Comparison of ENCODE assay signal across 8 cellular contexts in the genomic region with DNA sequence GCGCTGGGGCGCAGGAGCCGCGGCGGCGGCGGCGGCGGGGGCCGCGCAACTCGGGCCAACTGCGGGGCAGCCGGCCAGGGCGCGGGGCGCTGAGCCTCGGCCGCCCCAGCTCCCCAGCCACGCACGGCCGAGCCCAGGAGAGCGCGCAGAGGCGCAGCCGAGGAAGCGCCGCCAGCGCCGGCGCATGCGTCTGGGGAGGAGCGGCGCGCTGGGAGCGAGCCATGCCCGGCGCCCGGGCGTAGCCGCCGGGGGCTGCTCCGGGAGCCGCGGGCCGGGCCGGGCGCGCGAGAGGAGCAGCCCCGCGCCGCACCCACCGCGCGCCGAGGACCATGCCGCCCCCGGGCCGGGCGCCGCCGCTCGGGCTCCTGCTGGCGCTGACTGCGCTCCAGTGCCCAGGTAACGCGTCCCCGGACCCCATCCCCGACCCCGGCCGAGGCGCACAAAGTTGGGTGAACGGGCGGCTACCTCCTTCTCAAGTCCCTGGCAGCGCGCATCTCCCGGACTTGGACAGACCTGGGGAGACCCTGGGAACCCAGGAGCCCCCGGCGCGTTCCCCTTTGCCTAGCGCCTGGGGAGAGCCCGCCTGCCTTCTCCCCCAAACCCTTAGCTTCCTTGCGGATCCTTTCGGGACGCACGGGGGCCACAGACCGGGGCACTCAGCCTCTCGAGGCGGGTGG. TPM values are rescaled to one million over a fixed set of nuclear protein-coding genes. Genes with fewer than 3 reads are reported as not detected.
A peak's percentile ranks its signal among the peaks of the same experiment; 100 is the strongest.
DNase-seq lines count a peak whose midpoint lies in the region; ATAC-seq and TF ChIP-seq lines count a peak whose summit lies in the region.

No MANE protein-coding gene starts in this region.

- no peaks in the 10 kb centered on the region for H3K36me3 ChIP-seq in Peyer's patch
- H3K36me3 ChIP-seq in vagina: no peaks in the 10 kb centered on the region

- no peaks in the 10 kb centered on the region for H3K9me3 Mint-ChIP-seq in stimulated activated naive CD8-positive, alpha-beta T cell treated with anti-CD3 and anti-CD28 coated beads, Interleukin-15, amount 100 ng/mL, for 72 hours
- no peaks in the 10 kb centered on the region for H3K9me3 Mint-ChIP-seq in CD4-positive, alpha-beta T cell

- H3K27me3 ChIP-seq in Peyer's patch (peaks cover 0 to 17% of the 10 kb centered on the region in 2 donors), vagina (peaks cover 14% of the 10 kb centered on the region)
- peaks cover 71% of the 10 kb centered on the region for H3K27me3 ChIP-seq in CD4-positive, alpha-beta T cell (ENCODE audit: control insufficient read depth, insufficient read depth, low read length)

- peak overlapping the region in 3 of 4 donors; percentile 29 to 47 (median 33) for H3K4me3 ChIP-seq in Peyer's patch
- peak overlapping the region; percentile 36 to 39 for H3K4me3 ChIP-seq in vagina

- H3K4me3 Mint-ChIP-seq in stimulated activated naive CD8-positive, alpha-beta T cell treated with anti-CD3 and anti-CD28 coated beads, Interleukin-15, amount 100 ng/mL, for 72 hours: peak overlapping the region; percentile 50 to 55
- no peak overlapping the region for H3K4me3 Mint-ChIP-seq in CD4-positive, alpha-beta T cell

- POLR2A ChIA-PET in CD4-positive, alpha-beta T cell (lab: Charles Lee): no interaction called here

- no peak overlapping the region for H3K27ac ChIP-seq in Peyer's patch
- H3K27ac ChIP-seq in vagina: no peak overlapping the region
- H3K27ac ChIP-seq in CD4-positive, alpha-beta T cell (ENCODE audit: low read depth, low read length): no peak overlapping the region

- peaks cover 93% of the 10 kb centered on the region for H3K27me3 Mint-ChIP-seq in stimulated activated naive CD8-positive, alpha-beta T cell treated with anti-CD3 and anti-CD28 coated beads, Interleukin-15, amount 100 ng/mL, for 72 hours
- H3K27me3 Mint-ChIP-seq in CD4-positive, alpha-beta T cell: peaks cover 76% of the 10 kb centered on the region

- no peak for DNase-seq in stimulated activated naive CD8-positive, alpha-beta T cell treated with anti-CD3 and anti-CD28 coated beads, Interleukin-15, amount 100 ng/mL, for 72 hours
- DNase-seq in stimulated activated naive CD8-positive, alpha-beta T cell treated with anti-CD3 and anti-CD28 coated beads, Interleukin-15, Interleukin-2, amounts not matched to agents 100 U/mL and 50 U/mL, for 24 hours: no peak
- DNase-seq in Peyer's patch (no peak), iPS-NIHi11 (ENCODE audit: low spot score) (peak; percentile 51), vagina (ENCODE audit: extremely low spot score in 2 of 2) (no peak), HT-29 (ENCODE audit: low spot score) (no peak)
- no peak for DNase-seq in CD4-positive, alpha-beta T cell

- H3K4me1 ChIP-seq in Peyer's patch (peaks cover 0 to 15% (median 6%) of the 10 kb centered on the region in 4 donors), vagina (peaks cover 38% of the 10 kb centered on the region)

- peak; percentile 6 for ATAC-seq in stimulated activated naive CD8-positive, alpha-beta T cell treated with anti-CD3 and anti-CD28 coated beads, Interleukin-15, amount 100 ng/mL, for 72 hours
- ATAC-seq in stimulated activated naive CD8-positive, alpha-beta T cell treated with anti-CD3 and anti-CD28 coated beads, Interleukin-15, Interleukin-2, amounts not matched to agents 100 U/mL and 50 U/mL, for 24 hours: no peak
- no peak for ATAC-seq in activated CD4-positive, CD25-positive, alpha-beta regulatory T cell treated with anti-CD3 and anti-CD28 coated beads, Interleukin-2, amount 50 U/mL, for 24 hours
- ATAC-seq in CD4-positive, alpha-beta T cell (ENCODE audit: poor library complexity): no peak

- no peak for TF ChIP-seq CTCF in Peyer's patch (IDR thresholded peaks at IDR 0.05)
- no peak for TF ChIP-seq CTCF in vagina (IDR thresholded peaks at IDR 0.05)
- TF ChIP-seq CTCF in CD4-positive, alpha-beta T cell (IDR thresholded peaks at IDR 0.05): no peak

- H3K4me1 Mint-ChIP-seq in stimulated activated naive CD8-positive, alpha-beta T cell treated with anti-CD3 and anti-CD28 coated beads, Interleukin-15, amount 100 ng/mL, for 72 hours: peaks cover 28% of the 10 kb centered on the region
- H3K4me1 Mint-ChIP-seq in CD4-positive, alpha-beta T cell (ENCODE audit: low read depth): peaks cover 5% of the 10 kb centered on the region

- H3K36me3 Mint-ChIP-seq in CD4-positive, alpha-beta T cell (ENCODE audit: low read depth): no peaks in the 10 kb centered on the region

- TF ChIP-seq POLR2A in Peyer's patch (IDR thresholded peaks at IDR 0.05) (no peak), vagina (IDR thresholded peaks at IDR 0.05) (no peak)

- H3K27ac Mint-ChIP-seq in stimulated activated naive CD8-positive, alpha-beta T cell treated with anti-CD3 and anti-CD28 coated beads, Interleukin-15, amount 100 ng/mL, for 72 hours: no peak overlapping the region
- no peak overlapping the region for H3K27ac Mint-ChIP-seq in CD4-positive, alpha-beta T cell

- intact Hi-C loops in vagina (cut with DNase I): no loop called here
- intact Hi-C loops in CD4-positive, alpha-beta T cell (cut with DNase I, micrococcal nuclease): no loop called here

- H3K9me3 ChIP-seq in Peyer's patch (no peaks in the 10 kb centered on the region), vagina (no peaks in the 10 kb centered on the region)
- H3K9me3 ChIP-seq in CD4-positive, alpha-beta T cell (ENCODE audit: control insufficient read depth, low read length): no peaks in the 10 kb centered on the region

- CTCF ChIA-PET in CD4-positive, alpha-beta T cell (lab: Charles Lee): no interaction called here

RNA-seq across cellular contexts. Expression of a gene that starts 0.4 kb away (rescaled TPM):
- total RNA-seq in Peyer's patch (1 to 10 TPM in 1 of 4 donors, under 1 TPM in 2, not detected in 1; 0.13 to 1.7 (median 0.38) TPM), vagina (3.2 TPM)
- total RNA-seq in HT-29 (2014; rRNA removed; shearing (Covaris generic)): 0.05 TPM in 1 of 2 replicates, not detected in the other
- not detected for total RNA-seq in CD4-positive, alpha-beta T cell
